In genomic region chr14:25574949-25575348, GRCh38 we compare ENCODE assay signal across 10 cellular contexts.
"Had no signal": no experiment of that assay in that cellular context is flagged by ENCODE, and none has a peak within 500 bp of the region (broad histone marks: within the 10 kb centered on the region; RNA-seq: fewer than 3 reads in every experiment).

No MANE protein-coding gene starts in this region.

- H3K9ac ChIP-seq: KMS-11 had no signal

- H3K4me1 Mint-ChIP-seq: IgD-negative memory B cell had no signal

- H3K27ac ChIP-seq: HL-60, KMS-11 had no signal

- H3K4me3 Mint-ChIP-seq: IgD-negative memory B cell had no signal

- FAIRE-seq: HTR-8/SVneo, K562 had no signal

- DNase-seq: IMR-90, Karpas-422, Kasumi-1, KBM-7, KG1 had no signal

- ATAC-seq: K562 had no signal

- H3K27me3 Mint-ChIP-seq: IgD-negative memory B cell had no signal

- H3K27ac Mint-ChIP-seq: IgD-negative memory B cell had no signal

- H3K4me3 ChIP-seq: K562 had no signal

- H3K4me2 ChIP-seq: KMS-11 had no signal
